Comparison of ENCODE assay signal across 8 cellular contexts in genomic region chr5:169416583-169417196, GRCh38.
DNase-seq lines count a peak whose midpoint lies in the region; FAIRE-seq and TF ChIP-seq lines count a peak whose summit lies in the region.

No MANE protein-coding gene starts in this region.

- no peak overlapping the region for H2AFZ ChIP-seq in OCI-LY7 (ENCODE audit: low read length)

- H3K9me3 ChIP-seq in left ventricle myocardium inferior (replicated peaks) (no peaks in the 10 kb centered on the region), OCI-LY7 (ENCODE audit: low read length) (no peaks in the 10 kb centered on the region)

- H3K79me2 ChIP-seq in OCI-LY7 (ENCODE audit: insufficient read depth, low read depth, low read length), result no peaks in the 10 kb centered on the region

- H4K20me1 ChIP-seq in OCI-LY7 (ENCODE audit: insufficient read depth, low read length), result no peaks in the 10 kb centered on the region

- H3K9me2 ChIP-seq in OCI-LY7 (ENCODE audit: insufficient read depth, low read length), result no peaks in the 10 kb centered on the region

- POLR2A ChIA-PET in GM10248 (lab: Yijun Ruan, JAX), result no interaction called here
- POLR2A ChIA-PET in OCI-LY7 (lab: Charles Lee), result interaction anchor here (0.7 kb wide), 1 partner anchor 863 kb away, joined by 3 read pairs; no protein-coding TSS in a partner anchor

- H3K4me2 ChIP-seq in OCI-LY7 (ENCODE audit: low read length), result no peak overlapping the region

- BruUV-seq in OCI-LY7 (replicated peaks; lab: Mats Ljungman, UMichigan), result no TSS peak

- H3K27me3 ChIP-seq in left ventricle myocardium inferior (ENCODE audit: low read depth), result no peaks in the 10 kb centered on the region

- DNase-seq in GM10248 (ENCODE audit: extremely low spot score) (peak; percentile 50), H4 (ENCODE audit: low spot score) (peak; percentile 88), NCI-H2171 (lab: John Stamatoyannopoulos, UW) (peak; percentile 54), left ventricle myocardium inferior (peak; percentile 75), activated T-cell treated with anti-CD3 and anti-CD28 coated beads for 4 hours (no peak), OCI-LY7 (ENCODE audit: low spot score) (no peak), GM19239 (ENCODE audit: insufficient read length, low spot score) (no peak)
- no peak for DNase-seq in stimulated activated naive CD4-positive, alpha-beta T cell (lab: John Stamatoyannopoulos, UW)

- FAIRE-seq in GM19239 (lab: Jason Lieb, UNC), result no peak

- no peak overlapping the region for H3K4me3 ChIP-seq in left ventricle myocardium inferior
- H3K4me3 ChIP-seq in OCI-LY7 (ENCODE audit: low read depth, low read length, poor library complexity, severe bottlenecking), result no peak overlapping the region

- intact Hi-C loops in left ventricle myocardium inferior (cut with micrococcal nuclease) (no loop called here), OCI-LY7 (cut with micrococcal nuclease; ENCODE audit: unreplicated experiment) (no loop called here)

- no peak overlapping the region for H3K27ac ChIP-seq in left ventricle myocardium inferior (replicated peaks)
- no peak overlapping the region for H3K27ac ChIP-seq in OCI-LY7 (ENCODE audit: low read depth, low read length, poor library complexity, severe bottlenecking)

- CTCF ChIA-PET in GM10248 (lab: Yijun Ruan, JAX) (interaction anchor here (1.1 kb wide), 1 partner anchor 12 kb away, joined by 3 read pairs; no protein-coding TSS in a partner anchor), OCI-LY7 (lab: Charles Lee; ENCODE audit: unreplicated experiment) (no interaction called here)

- no peaks in the 10 kb centered on the region for H3K4me1 ChIP-seq in left ventricle myocardium inferior
- H3K4me1 ChIP-seq in OCI-LY7 (ENCODE audit: insufficient read depth, low read length, poor library complexity, severe bottlenecking), result no peaks in the 10 kb centered on the region

- H3K36me3 ChIP-seq in left ventricle myocardium inferior (no peaks in the 10 kb centered on the region), OCI-LY7 (ENCODE audit: insufficient read depth, low read length) (no peaks in the 10 kb centered on the region)

- TF ChIP-seq CTCF in GM10248 (IDR thresholded peaks at IDR 0.05; ENCODE audit: control extremely low read depth, extremely low read depth, low read depth, missing control alignments) (no peak), left ventricle myocardium inferior (IDR thresholded peaks at IDR 0.05; ENCODE audit: borderline replicate concordance) (no peak), OCI-LY7 (conservative IDR thresholded peaks at IDR 0.05; ENCODE audit: low read length) (no peak)

Comparison
In these comparisons a context has a peak if more than half of its experiments do, and no peak if none do; other contexts are left out.
1. DNase-seq: peak in GM10248 (single experiment), H4 (single experiment), NCI-H2171 (single experiment) and left ventricle myocardium inferior (single experiment); none in activated T-cell treated with anti-CD3 and anti-CD28 coated beads for 4 hours (single experiment), stimulated activated naive CD4-positive, alpha-beta T cell (0 of 6), OCI-LY7 (single experiment) and GM19239 (single experiment).